ENCODE assay signal across 32 cellular contexts in the genomic region with DNA sequence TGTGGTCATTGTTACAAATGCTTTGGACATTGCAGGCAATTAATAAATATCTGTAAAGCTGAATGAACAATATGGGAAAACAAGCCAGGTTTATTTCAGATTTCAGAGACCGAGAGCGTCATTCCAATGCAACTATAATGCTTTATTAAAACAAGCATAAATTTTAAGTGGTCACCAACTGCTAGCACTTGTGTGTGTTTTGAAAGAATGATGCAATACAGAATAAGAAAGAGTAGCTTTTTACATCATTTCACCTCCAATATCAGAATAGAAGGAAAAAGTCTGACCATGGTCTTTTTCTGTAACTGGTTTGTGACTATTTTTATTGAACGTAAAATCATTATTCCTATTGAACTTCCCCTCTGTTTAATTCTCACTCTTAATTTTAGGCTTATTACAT. TPM values are rescaled to one million over a fixed set of nuclear protein-coding genes. Genes with fewer than 3 reads are reported as not detected.
"Had no signal": no experiment of that assay in that cellular context is flagged by ENCODE, and none has a peak within 500 bp of the region (broad histone marks: within the 10 kb centered on the region; RNA-seq: fewer than 3 reads in every experiment).

No MANE protein-coding gene starts in this region.

- H3K36me3 ChIP-seq: stomach, suprapubic skin, thoracic aorta, thyroid gland, tibial artery, tibial nerve, transverse colon, upper lobe of left lung, upper lobe of right lung, uterus, vagina had no signal

- H3K4me1 ChIP-seq: stomach, suprapubic skin, testis, thyroid gland, tibial nerve, transverse colon, upper lobe of left lung, uterus, vagina had no signal

- H3K27me3 ChIP-seq: stomach, suprapubic skin, testis, thyroid gland, tibial artery, tibial nerve, transverse colon, upper lobe of left lung, upper lobe of right lung, uterus, vagina had no signal

- DNase-seq: stimulated activated CD4-positive, alpha-beta T cell treated with anti-CD3 and anti-CD28 coated beads, Interleukin-2, amount 100 ng/mL, for 48 hours; stimulated activated CD4-positive, alpha-beta T cell treated with anti-CD3 and anti-CD28 coated beads, Interleukin-4, amount 100 ng/mL, for 1 hour; stimulated activated CD4-positive, alpha-beta T cell treated with anti-CD3 and anti-CD28 coated beads, Interleukin-4, amount 100 ng/mL, for 24 hours; stimulated activated CD4-positive, alpha-beta T cell treated with anti-CD3 and anti-CD28 coated beads, Interleukin-4, amount 100 ng/mL, for 4 hours; stimulated activated CD8-positive, alpha-beta memory T cell treated with anti-CD3 and anti-CD28 coated beads, Interleukin-4, amount 100 ng/mL, for 48 hours; stimulated activated naive B cell treated with anti-CD40 and anti-IgM and Interleukin-4, amounts not matched to agents 10 μg/mL and 1 μg/mL and 100 μg/mL, for 72 hours; stimulated activated naive CD4-positive, alpha-beta T cell; stimulated activated naive CD4-positive, alpha-beta T cell treated with Interleukin-2 at 50 U/mL for 16 hours; stimulated activated naive CD8-positive, alpha-beta T cell treated with anti-CD3 and anti-CD28 coated beads, Interleukin-15, amount 100 ng/mL, for 72 hours; stimulated activated naive CD8-positive, alpha-beta T cell treated with anti-CD3 and anti-CD28 coated beads, Interleukin-15, Interleukin-2, amounts not matched to agents 100 U/mL and 50 U/mL, for 24 hours; stomach; substantia nigra; testis; thyroid gland; tibial artery; transverse colon; trophoblast cell; upper lobe of left lung; upper lobe of right lung; uterus had no signal

- H3K4me3 ChIP-seq: stomach, suprapubic skin, testis, thoracic aorta, thyroid gland, tibial artery, tibial nerve, transverse colon, upper lobe of left lung, upper lobe of right lung, uterus, vagina had no signal

- ATAC-seq: stimulated activated effector memory CD8-positive, alpha-beta T cell treated with anti-CD3 and anti-CD28 coated beads, Interleukin-12 subunit alpha, Interleukin-12 subunit beta, amount 100 ng/mL, for 72 hours; stimulated activated memory B cell treated with anti-CD40 and anti-IgM and Interleukin-4, amounts not matched to agents 10 μg/mL and 1 μg/mL and 100 μg/mL, for 72 hours; stimulated activated naive B cell treated with anti-CD40 and anti-IgM and Interleukin-4, amounts not matched to agents 10 μg/mL and 1 μg/mL and 100 μg/mL, for 72 hours; stimulated activated naive CD8-positive, alpha-beta T cell treated with anti-CD3 and anti-CD28 coated beads, Interleukin-15, amount 100 ng/mL, for 72 hours; stimulated activated naive CD8-positive, alpha-beta T cell treated with anti-CD3 and anti-CD28 coated beads, Interleukin-15, Interleukin-2, amounts not matched to agents 100 U/mL and 50 U/mL, for 24 hours; upper lobe of right lung had no signal

- FAIRE-seq: urothelium cell line had no signal

- H3K27ac ChIP-seq: stomach, suprapubic skin, testis, thoracic aorta, thyroid gland, tibial artery, tibial nerve, transverse colon, upper lobe of left lung, upper lobe of right lung, uterus, vagina had no signal

- H3K9me3 ChIP-seq: suprapubic skin, testis, thyroid gland, upper lobe of right lung, vagina had no signal

RNA-seq across cellular contexts. Expression of a gene that starts 7.6 kb away (rescaled TPM):
- total RNA-seq: stomach, subcutaneous adipose tissue, suprapubic skin, temporal lobe, thoracic aorta, thyroid gland, tibial nerve, transverse colon, upper lobe of left lung, upper lobe of right lung, ureter, urinary bladder, uterus, vagina had no signal
- polyA plus RNA-seq: stomach, thymus, urinary bladder had no signal
